1 cellular context compared by ENCODE assay signal in genomic region chr12:1918081-1918874, GRCh38.
TF ChIP-seq lines count a peak whose summit lies in the region.

TSS of gene CACNA2D4 (minus strand) at chr12:1918652. CDS start at chr12:1918473, 179 bp downstream.

TF ChIP-seq in GM23338, 12 proteins besides CTCF, POLR2A, EP300 and RAD21 (continued from another document):
- no peak for TF ChIP-seq POLR2AphosphoS5 (IDR thresholded peaks at IDR 0.05; ENCODE audit: low read depth)
- TF ChIP-seq EZH2phosphoT487 (IDR thresholded peaks at IDR 0.05; ENCODE audit: unreplicated experiment) = no peak
- no peak for TF ChIP-seq NANOG (IDR thresholded peaks at IDR 0.05; ENCODE audit: borderline replicate concordance)
- no peak for TF ChIP-seq ZNF114 (CRISPR knock-in tag; IDR thresholded peaks at IDR 0.05)
- TF ChIP-seq ZNF331 (CRISPR knock-in tag; IDR thresholded peaks at IDR 0.05; ENCODE audit: low read depth) = no peak
TF ChIP-seq in GM23338: peak in this region for 0.
